24 cellular contexts compared by ENCODE assay signal in genomic region chr20:59561614-59562277, GRCh38. TPM values are rescaled to one million over a fixed set of nuclear protein-coding genes. Genes with fewer than 3 reads are reported as not detected.
"Had no signal": no experiment of that assay in that cellular context is flagged by ENCODE, and none has a peak within 500 bp of the region (broad histone marks: within the 10 kb centered on the region; RNA-seq: fewer than 3 reads in every experiment).

No MANE protein-coding gene starts in this region.

- H3K4me1 ChIP-seq: left ventricle myocardium inferior, testis, uterus had no signal

- H3K36me3 ChIP-seq: esophagus squamous epithelium, left ventricle myocardium inferior, uterus had no signal

- H3K27me3 ChIP-seq: testis, uterus had no signal

- ATAC-seq: activated CD4-positive, CD25-positive, alpha-beta regulatory T cell treated with anti-CD3 and anti-CD28 coated beads, Interleukin-2, amount 50 U/mL, for 24 hours; activated CD8-positive, alpha-beta memory T cell treated with anti-CD3 and anti-CD28 coated beads, Interleukin-2, amount 10 ng/mL, durations not matched to agents 7 days and 5 days; activated CD8-positive, alpha-beta T cell treated with anti-CD3 and anti-CD28 coated beads, Interleukin-2, amount 10 ng/mL, durations not matched to agents 7 days and 5 days; mucosa of descending colon; sciatic nerve; stimulated activated naive CD8-positive, alpha-beta T cell treated with anti-CD3 and anti-CD28 coated beads, Interleukin-15, Interleukin-2, amounts not matched to agents 100 U/mL and 50 U/mL, for 24 hours had no signal

- H3K4me3 ChIP-seq: esophagus squamous epithelium, left ventricle myocardium inferior, mucosa of descending colon, skin epidermis, testis, uterus had no signal

- H3K9me3 ChIP-seq: esophagus squamous epithelium, left ventricle myocardium inferior, mucosa of descending colon, testis, uterus had no signal

- DNase-seq: activated CD8-positive, alpha-beta memory T cell treated with anti-CD3 and anti-CD28 coated beads, Interleukin-2, amount 10 ng/mL, durations not matched to agents 7 days and 5 days; activated CD8-positive, alpha-beta T cell treated with anti-CD3 and anti-CD28 coated beads, Interleukin-2, amount 10 ng/mL, durations not matched to agents 7 days and 5 days; activated T-cell treated with anti-CD3 and anti-CD28 coated beads, Interleukin-2, amount 50 U/mL, for 48 hours; anterior cingulate cortex; dermis blood vessel endothelial cell; effector CD4-positive, alpha-beta T cell; esophagus squamous epithelium; glutamatergic neuron; left ventricle myocardium inferior; mucosa of descending colon; retina; stimulated activated CD4-positive, alpha-beta T cell treated with anti-CD3 and anti-CD28 coated beads, Interleukin-12 subunit alpha, Interleukin-12 subunit beta, amount 100 ng/mL, for 4 hours; stimulated activated CD4-positive, alpha-beta T cell treated with anti-CD3 and anti-CD28 coated beads, Interleukin-4, amount 100 ng/mL, for 1 hour; stimulated activated naive CD8-positive, alpha-beta T cell treated with anti-CD3 and anti-CD28 coated beads, Interleukin-15, Interleukin-2, amounts not matched to agents 100 U/mL and 50 U/mL, for 24 hours; T-helper 1 cell; testis; uterus had no signal

- H3K27ac ChIP-seq: esophagus squamous epithelium, left ventricle myocardium inferior, skin epidermis, testis, uterus, VCaP had no signal

RNA-seq across cellular contexts. Expression of gene PHACTR3, which starts 42.6 kb away (rescaled TPM):
- total RNA-seq: activated CD8-positive, alpha-beta memory T cell treated with anti-CD3 and anti-CD28 coated beads, Interleukin-2, amount 10 ng/mL, durations not matched to agents 7 days and 5 days; activated CD8-positive, alpha-beta T cell treated with anti-CD3 and anti-CD28 coated beads, Interleukin-2, amount 10 ng/mL, durations not matched to agents 7 days and 5 days; activated T-helper 2 cell treated with anti-CD3 and anti-CD28 coated beads, Interferon-gamma antibody, Interleukin-2, Interleukin-4, amounts not matched to agents 10 μg/mL and 5 μg/mL and 100 μg/mL, durations not matched to agents 14 hours and 24 hours and 36 hours; myocyte; osteocyte; sciatic nerve had no signal
